8 cellular contexts compared by ENCODE assay signal in genomic region chr19:49677901-49678674, GRCh38. TPM values are rescaled to one million over a fixed set of nuclear protein-coding genes. Genes with fewer than 3 reads are reported as not detected.
DNase-seq lines count a peak whose midpoint lies in the region; ATAC-seq and TF ChIP-seq lines count a peak whose summit lies in the region.

No MANE protein-coding gene starts in this region.

- H3K4me3 Mint-ChIP-seq in GM23338, result peak overlapping the region; percentile 91
- peak overlapping the region; percentile 85 for H3K4me3 Mint-ChIP-seq in activated CD8-positive, alpha-beta T cell treated with anti-CD3 and anti-CD28 coated beads, Interleukin-2, amount 10 ng/mL, durations not matched to agents 7 days and 5 days

- peaks cover 36% of the 10 kb centered on the region for H4K20me1 ChIP-seq in GM23338 (replicated peaks; ENCODE audit: insufficient read depth)

- H3K27me3 ChIP-seq in GM23338 (ENCODE audit: insufficient read depth), result no peaks in the 10 kb centered on the region
- no peaks in the 10 kb centered on the region for H3K27me3 ChIP-seq in effector memory CD4-positive, alpha-beta T cell (replicated peaks; ENCODE audit: control insufficient read depth, insufficient read depth, low read length, poor library complexity, severe bottlenecking)

- ATAC-seq in GM23338, result peak; percentile 19
- ATAC-seq in activated CD8-positive, alpha-beta T cell treated with anti-CD3 and anti-CD28 coated beads, Interleukin-2, amount 10 ng/mL, durations not matched to agents 7 days and 5 days, result peak; percentile 14
- no peak for ATAC-seq in HG02852 (IDR thresholded peaks at IDR 0.05; ENCODE audit: unreplicated experiment)

- TF ChIP-seq CTCF in AG09319 (IDR thresholded peaks at IDR 0.05; ENCODE audit: low read depth, low read length) (peak; percentile 59), GM23338 (conservative IDR thresholded peaks at IDR 0.05; ENCODE audit: low read depth in 2 of 2) (peak; percentile 80 to 85)

- peaks cover 33% of the 10 kb centered on the region for H3K36me3 Mint-ChIP-seq in GM23338 (ENCODE audit: low read depth)
- H3K36me3 Mint-ChIP-seq in activated CD8-positive, alpha-beta T cell treated with anti-CD3 and anti-CD28 coated beads, Interleukin-2, amount 10 ng/mL, durations not matched to agents 7 days and 5 days (ENCODE audit: low read depth), result peaks cover 21% of the 10 kb centered on the region

- H2AFZ ChIP-seq in GM23338, result no peak overlapping the region

- H3K4me3 ChIP-seq in GM23338, result peak overlapping the region; percentile 95
- H3K4me3 ChIP-seq in effector memory CD4-positive, alpha-beta T cell (ENCODE audit: insufficient read depth, low read depth, low read length, poor library complexity, severe bottlenecking), result peak overlapping the region; percentile 82

- peaks cover 27% of the 10 kb centered on the region for H3K36me3 ChIP-seq in GM23338 (ENCODE audit: insufficient read depth)
- H3K36me3 ChIP-seq in effector memory CD4-positive, alpha-beta T cell (ENCODE audit: control insufficient read depth, insufficient read depth, low read length), result peaks cover 13% of the 10 kb centered on the region

- H3K4me2 ChIP-seq in GM23338, result peak overlapping the region; percentile 84

- H3K79me2 ChIP-seq in GM23338 (replicated peaks; ENCODE audit: insufficient read depth), result peaks cover 51% of the 10 kb centered on the region

- CTCF ChIA-PET in activated CD8-positive, alpha-beta T cell treated with anti-CD3 and anti-CD28 coated beads, Interleukin-2, amount 10 ng/mL, durations not matched to agents 7 days and 5 days (lab: Charles Lee), result interaction anchor here (0.7 to 4.9 kb wide), 24 partner anchors 10 to 227 kb away, joined by 3 to 45 read pairs (median 4); partner anchors contain the start of genes BCL2L12, IRF3, NOSIP and PIH1D1

- DNase-seq in AG09319 (ENCODE audit: extremely low read depth, low read depth) (no peak), GM23338 (ENCODE audit: low spot score) (peak; percentile 97), NCI-H69 (lab: John Stamatoyannopoulos, UW) (peak; percentile 85), midbrain (lab: John Stamatoyannopoulos, UW) (peak; percentile 36)
- peak; percentile 87 for DNase-seq in activated CD8-positive, alpha-beta T cell treated with anti-CD3 and anti-CD28 coated beads, Interleukin-2, amount 10 ng/mL, durations not matched to agents 7 days and 5 days
- DNase-seq in effector memory CD4-positive, alpha-beta T cell, result peak; percentile 68 to 78 (median 69)
- DNase-seq in stimulated activated CD8-positive, alpha-beta memory T cell treated with anti-CD3 and anti-CD28 coated beads, Interleukin-4, amount 100 ng/mL, for 24 hours (ENCODE audit: low read depth), result peak; percentile 56

- no peaks in the 10 kb centered on the region; the same call in 2 of the 3 replicates for H3K9me3 Mint-ChIP-seq in GM23338
- H3K9me3 Mint-ChIP-seq in activated CD8-positive, alpha-beta T cell treated with anti-CD3 and anti-CD28 coated beads, Interleukin-2, amount 10 ng/mL, durations not matched to agents 7 days and 5 days (ENCODE audit: insufficient read depth), result no peaks in the 10 kb centered on the region

- peak overlapping the region; percentile 92 for H3K27ac ChIP-seq in GM23338 (ENCODE audit: low read depth)
- H3K27ac ChIP-seq in effector memory CD4-positive, alpha-beta T cell (ENCODE audit: insufficient read depth, low read length, poor library complexity, severe bottlenecking), result peak overlapping the region; percentile 98

- H3K9me2 ChIP-seq in GM23338 (ENCODE audit: insufficient read depth), result no peaks in the 10 kb centered on the region

- peaks cover 19% of the 10 kb centered on the region for H3K4me1 Mint-ChIP-seq in GM23338
- H3K4me1 Mint-ChIP-seq in activated CD8-positive, alpha-beta T cell treated with anti-CD3 and anti-CD28 coated beads, Interleukin-2, amount 10 ng/mL, durations not matched to agents 7 days and 5 days (ENCODE audit: low read depth), result peaks cover 38% of the 10 kb centered on the region

- peak overlapping the region; percentile 94 for H3K27ac Mint-ChIP-seq in GM23338
- peak overlapping the region; percentile 87 for H3K27ac Mint-ChIP-seq in activated CD8-positive, alpha-beta T cell treated with anti-CD3 and anti-CD28 coated beads, Interleukin-2, amount 10 ng/mL, durations not matched to agents 7 days and 5 days

- H3K9me3 ChIP-seq in effector memory CD4-positive, alpha-beta T cell (ENCODE audit: control insufficient read depth, low read length), result no peaks in the 10 kb centered on the region

- peaks cover 22% of the 10 kb centered on the region for H3K4me1 ChIP-seq in GM23338 (ENCODE audit: insufficient read depth)
- peaks cover 28% of the 10 kb centered on the region for H3K4me1 ChIP-seq in effector memory CD4-positive, alpha-beta T cell (ENCODE audit: control insufficient read depth, insufficient read depth, low read length, poor library complexity, severe bottlenecking)

- POLR2A ChIA-PET in activated CD8-positive, alpha-beta T cell treated with anti-CD3 and anti-CD28 coated beads, Interleukin-2, amount 10 ng/mL, durations not matched to agents 7 days and 5 days (lab: Charles Lee), result interaction anchor here (0.6 to 4.4 kb wide), 7 partner anchors 14 to 199 kb away, joined by 3 to 24 read pairs (median 4); partner anchors contain the start of genes AKT1S1, BCL2L12, IRF3 and PRR12

- H3K27me3 Mint-ChIP-seq in GM23338 (ENCODE audit: insufficient read depth, low read depth, poor library complexity), result peaks cover 35% of the 10 kb centered on the region
- H3K27me3 Mint-ChIP-seq in activated CD8-positive, alpha-beta T cell treated with anti-CD3 and anti-CD28 coated beads, Interleukin-2, amount 10 ng/mL, durations not matched to agents 7 days and 5 days (ENCODE audit: low read depth), result no peaks in the 10 kb centered on the region

- H3F3A ChIP-seq in GM23338 (replicated peaks; ENCODE audit: low read depth), result peaks cover 40% of the 10 kb centered on the region

TF ChIP-seq in GM23338, 12 proteins besides CTCF, POLR2A, EP300 and RAD21:
- TF ChIP-seq, protein P1, sequence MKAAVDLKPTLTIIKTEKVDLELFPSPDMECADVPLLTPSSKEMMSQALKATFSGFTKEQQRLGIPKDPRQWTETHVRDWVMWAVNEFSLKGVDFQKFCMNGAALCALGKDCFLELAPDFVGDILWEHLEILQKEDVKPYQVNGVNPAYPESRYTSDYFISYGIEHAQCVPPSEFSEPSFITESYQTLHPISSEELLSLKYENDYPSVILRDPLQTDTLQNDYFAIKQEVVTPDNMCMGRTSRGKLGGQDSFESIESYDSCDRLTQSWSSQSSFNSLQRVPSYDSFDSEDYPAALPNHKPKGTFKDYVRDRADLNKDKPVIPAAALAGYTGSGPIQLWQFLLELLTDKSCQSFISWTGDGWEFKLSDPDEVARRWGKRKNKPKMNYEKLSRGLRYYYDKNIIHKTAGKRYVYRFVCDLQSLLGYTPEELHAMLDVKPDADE (IDR thresholded peaks at IDR 0.05), result peak; percentile 35
- no peak for TF ChIP-seq CREB1 (CRISPR knock-in tag; IDR thresholded peaks at IDR 0.05; ENCODE audit: low read depth)
- TF ChIP-seq STAT1 (IDR thresholded peaks at IDR 0.05; ENCODE audit: unreplicated experiment), result no peak
- no peak; the same call in 1 of the 2 replicates for TF ChIP-seq POLR2AphosphoS5 (IDR thresholded peaks at IDR 0.05; ENCODE audit: low read depth)

RNA-seq across cellular contexts. Expression of gene PRMT1, which starts 1.0 kb away (rescaled TPM):
- total RNA-seq in GM23338 (2014; rRNA removed; shearing (Covaris generic)), result 700 and 762 TPM in 2 replicates
- polyA plus RNA-seq in GM23338 (2016; fragmentation: Nextera tagmentation; extraction: Ambion mirVana), result 587 and 590 TPM in 2 replicates
- total RNA-seq in activated CD8-positive, alpha-beta T cell treated with anti-CD3 and anti-CD28 coated beads, Interleukin-2, amount 10 ng/mL, durations not matched to agents 7 days and 5 days, result 100 to 1,000 TPM; 160 to 169 TPM

RNA-seq across cellular contexts. Expression of gene ADM5, which starts 11.3 kb away (rescaled TPM):
- 3.1 and 5.7 TPM in 2 replicates for total RNA-seq in GM23338 (2014; rRNA removed; shearing (Covaris generic))
- polyA plus RNA-seq in GM23338 (2016; fragmentation: Nextera tagmentation; extraction: Ambion mirVana), result 2.6 and 2.8 TPM in 2 replicates
- 1 to 10 TPM; 4.4 to 4.5 TPM for total RNA-seq in activated CD8-positive, alpha-beta T cell treated with anti-CD3 and anti-CD28 coated beads, Interleukin-2, amount 10 ng/mL, durations not matched to agents 7 days and 5 days

RNA-seq across cellular contexts. Expression of gene BCL2L12, which starts 12.4 kb away (rescaled TPM):
- 30.6 and 61.3 TPM in 2 replicates for total RNA-seq in GM23338 (2014; rRNA removed; shearing (Covaris generic))
- polyA plus RNA-seq in GM23338 (2016; fragmentation: Nextera tagmentation; extraction: Ambion mirVana), result 102 and 114 TPM in 2 replicates
- 10 to 100 TPM; 84.7 to 87.7 TPM for total RNA-seq in activated CD8-positive, alpha-beta T cell treated with anti-CD3 and anti-CD28 coated beads, Interleukin-2, amount 10 ng/mL, durations not matched to agents 7 days and 5 days

RNA-seq across cellular contexts. Expression of gene IRF3, which starts 12.4 kb away (rescaled TPM):
- 89.3 and 164 TPM in 2 replicates for total RNA-seq in GM23338 (2014; rRNA removed; shearing (Covaris generic))
- 57.4 and 72.4 TPM in 2 replicates for polyA plus RNA-seq in GM23338 (2016; fragmentation: Nextera tagmentation; extraction: Ambion mirVana)
- total RNA-seq in activated CD8-positive, alpha-beta T cell treated with anti-CD3 and anti-CD28 coated beads, Interleukin-2, amount 10 ng/mL, durations not matched to agents 7 days and 5 days, result 100 to 1,000 TPM; 133 to 137 TPM

RNA-seq across cellular contexts. Expression of gene CPT1C, which starts 12.8 kb away (rescaled TPM):
- total RNA-seq in GM23338 (2014; rRNA removed; shearing (Covaris generic)), result 46.8 and 63.4 TPM in 2 replicates
- polyA plus RNA-seq in GM23338 (2016; fragmentation: Nextera tagmentation; extraction: Ambion mirVana), result 77.3 and 79.3 TPM in 2 replicates
- total RNA-seq in activated CD8-positive, alpha-beta T cell treated with anti-CD3 and anti-CD28 coated beads, Interleukin-2, amount 10 ng/mL, durations not matched to agents 7 days and 5 days, result under 1 TPM; 0.52 to 0.82 TPM
